ENCODE assay signal across 11 cellular contexts in the genomic region with DNA sequence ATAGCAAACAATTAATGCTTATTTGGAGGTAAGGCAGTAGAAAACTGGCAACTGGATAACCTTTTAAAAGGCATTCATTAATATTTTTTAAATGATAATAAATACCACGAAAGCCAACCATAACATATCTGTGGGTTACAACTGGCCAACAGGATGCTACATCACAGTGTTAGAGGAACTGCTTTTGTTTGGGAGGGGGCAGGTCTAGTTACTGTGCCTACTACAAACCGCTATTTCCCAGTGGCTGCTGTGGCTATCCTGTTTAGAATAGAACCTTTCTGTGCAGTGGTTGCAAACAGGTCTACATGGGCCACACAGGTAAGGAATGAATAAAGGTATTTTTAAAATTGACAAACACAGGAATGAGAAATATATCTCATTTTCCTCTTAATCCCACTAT. TPM values are rescaled to one million over a fixed set of nuclear protein-coding genes. Genes with fewer than 3 reads are reported as not detected.
DNase-seq lines count a peak whose midpoint lies in the region; ATAC-seq and TF ChIP-seq lines count a peak whose summit lies in the region.
"Had no signal": no experiment of that assay in that cellular context is flagged by ENCODE, and none has a peak within 500 bp of the region (broad histone marks: within the 10 kb centered on the region; RNA-seq: fewer than 3 reads in every experiment).

No MANE protein-coding gene starts in this region.

- TF ChIP-seq CTCF in kidney epithelial cell (IDR thresholded peaks at IDR 0.05; ENCODE audit: insufficient read depth, low read length, poor library complexity, severe bottlenecking) (no peak), tibial artery (IDR thresholded peaks at IDR 0.05) (no peak)

- H3K27me3 Mint-ChIP-seq in activated naive CD4-positive, alpha-beta T cell treated with anti-CD3 and anti-CD28 coated beads for 36 hours (ENCODE audit: low read depth): no peaks in the 10 kb centered on the region
- no peaks in the 10 kb centered on the region for H3K27me3 Mint-ChIP-seq in activated naive CD8-positive, alpha-beta T cell

- H3K27ac Mint-ChIP-seq in activated naive CD4-positive, alpha-beta T cell treated with anti-CD3 and anti-CD28 coated beads for 36 hours: peak overlapping the region; percentile 97
- H3K27ac Mint-ChIP-seq in activated naive CD8-positive, alpha-beta T cell: peak overlapping the region; percentile 95

- DNase-seq in activated naive CD4-positive, alpha-beta T cell treated with anti-CD3 and anti-CD28 coated beads for 36 hours: no peak
- no peak for DNase-seq in activated naive CD4-positive, alpha-beta T cell treated with anti-CD3 and anti-CD28 coated beads, Interleukin-2, amount 50 U/mL, for 16 hours
- DNase-seq in kidney epithelial cell (ENCODE audit: low read depth): no peak
- no peak for DNase-seq in tibial artery
- DNase-seq in superior temporal gyrus (ENCODE audit: extremely low spot score): no peak
- DNase-seq: midbrain had no signal

- H3K4me3 ChIP-seq in kidney epithelial cell (ENCODE audit: low read depth, low read length) (peak overlapping the region; percentile 69), tibial artery (peak overlapping the region; percentile 69 to 96)

- peaks cover 22% of the 10 kb centered on the region for H3K36me3 Mint-ChIP-seq in activated naive CD4-positive, alpha-beta T cell treated with anti-CD3 and anti-CD28 coated beads for 36 hours (ENCODE audit: low read depth)
- peaks cover 5% of the 10 kb centered on the region for H3K36me3 Mint-ChIP-seq in activated naive CD8-positive, alpha-beta T cell

- ATAC-seq in HG03139 (IDR thresholded peaks at IDR 0.05; ENCODE audit: unreplicated experiment) (no peak), GM18867 (IDR thresholded peaks at IDR 0.05; ENCODE audit: unreplicated experiment) (no peak)

- H3K9me3 ChIP-seq in tibial artery: no peaks in the 10 kb centered on the region

- no peaks in the 10 kb centered on the region for H3K27me3 ChIP-seq in kidney epithelial cell (ENCODE audit: control insufficient read depth, insufficient read depth, low read length)
- no peaks in the 10 kb centered on the region for H3K27me3 ChIP-seq in tibial artery

- H3K36me3 ChIP-seq in kidney epithelial cell (ENCODE audit: control insufficient read depth, insufficient read depth, low read length) (peaks cover 2% of the 10 kb centered on the region), tibial artery (peaks cover 20 to 48% (median 37%) of the 10 kb centered on the region in 3 donors)

- peak overlapping the region in 1 of 2 donors; percentile 77 for H3K27ac ChIP-seq in tibial artery

- H3K4me1 ChIP-seq in tibial artery: peaks cover 0 to 35% (median 28%) of the 10 kb centered on the region in 4 donors

- intact Hi-C loops in activated naive CD4-positive, alpha-beta T cell treated with anti-CD3 and anti-CD28 coated beads for 36 hours (cut with micrococcal nuclease): loop anchor here (1.0 kb wide), 3 partner anchors 20 to 54 kb away; a partner anchor contains a TSS
- intact Hi-C loops in tibial artery (cut with DNase I; ENCODE audit: low total_unique reads): no loop called here

- CTCF ChIA-PET in activated naive CD4-positive, alpha-beta T cell treated with anti-CD3 and anti-CD28 coated beads for 36 hours (lab: Charles Lee): interaction anchor here (0.9 to 2.5 kb wide), 5 partner anchors 20 to 46 kb away, joined by 3 to 9 read pairs (median 8); no protein-coding TSS in a partner anchor

- no peaks in the 10 kb centered on the region for H3K9me3 Mint-ChIP-seq in activated naive CD4-positive, alpha-beta T cell treated with anti-CD3 and anti-CD28 coated beads for 36 hours
- no peaks in the 10 kb centered on the region for H3K9me3 Mint-ChIP-seq in activated naive CD8-positive, alpha-beta T cell (ENCODE audit: low read depth)

- peaks cover 42% of the 10 kb centered on the region for H3K4me1 Mint-ChIP-seq in activated naive CD4-positive, alpha-beta T cell treated with anti-CD3 and anti-CD28 coated beads for 36 hours (ENCODE audit: low read depth)
- H3K4me1 Mint-ChIP-seq in activated naive CD8-positive, alpha-beta T cell (ENCODE audit: low read depth): peaks cover 48% of the 10 kb centered on the region

- H3K4me3 Mint-ChIP-seq in activated naive CD4-positive, alpha-beta T cell treated with anti-CD3 and anti-CD28 coated beads for 36 hours: peak overlapping the region; percentile 93
- H3K4me3 Mint-ChIP-seq in activated naive CD8-positive, alpha-beta T cell: peak overlapping the region; percentile 95

RNA-seq across cellular contexts. Expression of a gene that starts 1.0 kb away (rescaled TPM):
- 10 to 100 TPM; 37.7 to 43.8 TPM for total RNA-seq in activated naive CD4-positive, alpha-beta T cell treated with anti-CD3 and anti-CD28 coated beads for 36 hours
- 69.8 and 92.7 TPM in 2 replicates for total RNA-seq in kidney epithelial cell

RNA-seq across cellular contexts. Expression of a gene that starts 8.8 kb away (rescaled TPM):
- 10 to 100 TPM; 55.3 to 56.7 TPM for total RNA-seq in activated naive CD4-positive, alpha-beta T cell treated with anti-CD3 and anti-CD28 coated beads for 36 hours
- 57.2 and 64.4 TPM in 2 replicates for total RNA-seq in kidney epithelial cell

RNA-seq across cellular contexts. Expression of a gene that starts 38.8 kb away (rescaled TPM):
- total RNA-seq in activated naive CD4-positive, alpha-beta T cell treated with anti-CD3 and anti-CD28 coated beads for 36 hours: 1 to 10 TPM in 1 of 2 experiments, under 1 TPM in 1; 0.59 to 1.0 TPM
- total RNA-seq in kidney epithelial cell: not detected in 2 replicates
- total RNA-seq: Daoy had no signal

RNA-seq across cellular contexts. Expression of a gene that starts 52.6 kb away (rescaled TPM):
- total RNA-seq in activated naive CD4-positive, alpha-beta T cell treated with anti-CD3 and anti-CD28 coated beads for 36 hours: 1 to 10 TPM in 1 of 2 experiments, under 1 TPM in 1; 0.83 to 1.0 TPM
- total RNA-seq in kidney epithelial cell: 78.5 and 84.9 TPM in 2 replicates
- total RNA-seq: activated CD8-positive, alpha-beta memory T cell treated with anti-CD3 and anti-CD28 coated beads for 36 hours; Daoy had no signal

RNA-seq across cellular contexts. Expression of a gene that starts 54.0 kb away (rescaled TPM):
- 10 to 100 TPM; 24.0 to 26.0 TPM for total RNA-seq in activated naive CD4-positive, alpha-beta T cell treated with anti-CD3 and anti-CD28 coated beads for 36 hours
- 54.3 and 55.2 TPM in 2 replicates for total RNA-seq in kidney epithelial cell
